ENCODE assay signal across 8 cellular contexts in the genomic region with DNA sequence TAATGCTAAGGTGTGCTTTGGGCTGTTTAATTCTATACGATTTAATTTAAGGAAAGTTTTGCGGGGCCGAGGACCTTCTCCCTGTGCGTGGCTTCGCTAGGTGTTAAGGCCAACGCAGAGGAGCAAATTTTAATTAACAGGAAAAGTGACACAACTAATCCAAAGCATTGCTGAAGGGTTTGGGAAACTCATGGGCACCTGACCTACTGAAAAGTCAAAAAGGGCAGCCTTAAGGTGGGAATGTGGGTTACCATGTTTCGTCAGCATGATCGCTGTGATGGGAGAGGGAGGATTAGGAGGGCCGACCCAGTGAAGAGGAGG. TPM values are rescaled to one million over a fixed set of nuclear protein-coding genes. Genes with fewer than 3 reads are reported as not detected.
A peak's percentile ranks its signal among the peaks of the same experiment; 100 is the strongest.
DNase-seq lines count a peak whose midpoint lies in the region; ATAC-seq and TF ChIP-seq lines count a peak whose summit lies in the region.

No MANE protein-coding gene starts in this region.

- intact Hi-C loops in left lung (cut with DNase I) (no loop called here), testis (cut with DNase I; ENCODE audit: low total_unique reads) (no loop called here)

- WGBS in testis, 2 donors: 40% methylated on average over 9 of the region's 9 CpGs

- H3K4me3 Mint-ChIP-seq in activated naive CD8-positive, alpha-beta T cell treated with anti-CD3 and anti-CD28 coated beads, Interleukin-2, amount 50 U/mL, for 24 hours: peak overlapping the region; percentile 94

- H3K4me3 ChIP-seq in left lung (peak overlapping the region; percentile 48 to 72), testis (peak overlapping the region; percentile 63 to 82)

- peaks cover 50% of the 10 kb centered on the region for H3K4me1 Mint-ChIP-seq in activated naive CD8-positive, alpha-beta T cell treated with anti-CD3 and anti-CD28 coated beads, Interleukin-2, amount 50 U/mL, for 24 hours

- peak; percentile 65 for DNase-seq in activated CD8-positive, alpha-beta memory T cell treated with anti-CD3 and anti-CD28 coated beads for 24 hours
- no peak for DNase-seq in activated CD8-positive, alpha-beta memory T cell treated with anti-CD3 and anti-CD28 coated beads, Interleukin-2, amount 50 U/mL, for 48 hours
- DNase-seq in activated naive CD8-positive, alpha-beta T cell treated with anti-CD3 and anti-CD28 coated beads, Interleukin-2, amount 50 U/mL, for 24 hours: no peak
- no peak for DNase-seq in left lung
- no peak for DNase-seq in testis
- DNase-seq in HPDE6-E6E7 (ENCODE audit: extremely low spot score): no peak
- no peak for DNase-seq in NCI-H2196 treated with DMSO at 0.1 percent for 48 hours (lab: John Stamatoyannopoulos, UW; ENCODE audit: unreplicated experiment)

- H3K36me3 ChIP-seq in left lung (peaks cover 0 to 61% of the 10 kb centered on the region in 2 donors), testis (ENCODE audit: low read depth, missing control alignments) (no peaks in the 10 kb centered on the region)

- H3K4me1 ChIP-seq in left lung (peaks cover 10 to 29% of the 10 kb centered on the region in 2 donors), testis (peaks cover 10% of the 10 kb centered on the region)

- H3K9me3 ChIP-seq in left lung: no peaks in the 10 kb centered on the region
- H3K9me3 ChIP-seq in testis: no peaks in the 10 kb centered on the region

- TF ChIP-seq POLR2A in testis (IDR thresholded peaks at IDR 0.05): no peak

- H3K27me3 ChIP-seq in left lung (no peaks in the 10 kb centered on the region), testis (no peaks in the 10 kb centered on the region)

- H3K27ac ChIP-seq in left lung (peak overlapping the region; percentile 65 to 73), testis (peak overlapping the region in 1 of 2 donors; percentile 76)

- H3K27me3 Mint-ChIP-seq in activated naive CD8-positive, alpha-beta T cell treated with anti-CD3 and anti-CD28 coated beads, Interleukin-2, amount 50 U/mL, for 24 hours: no peaks in the 10 kb centered on the region

- H3K9me3 Mint-ChIP-seq in activated naive CD8-positive, alpha-beta T cell treated with anti-CD3 and anti-CD28 coated beads, Interleukin-2, amount 50 U/mL, for 24 hours: no peaks in the 10 kb centered on the region

- H3K36me3 Mint-ChIP-seq in activated naive CD8-positive, alpha-beta T cell treated with anti-CD3 and anti-CD28 coated beads, Interleukin-2, amount 50 U/mL, for 24 hours (ENCODE audit: low read depth): peaks cover 25% of the 10 kb centered on the region

- peak overlapping the region; percentile 86 for H3K27ac Mint-ChIP-seq in activated naive CD8-positive, alpha-beta T cell treated with anti-CD3 and anti-CD28 coated beads, Interleukin-2, amount 50 U/mL, for 24 hours

- ATAC-seq in activated naive CD8-positive, alpha-beta T cell treated with anti-CD3 and anti-CD28 coated beads, Interleukin-2, amount 50 U/mL, for 24 hours: no peak
- ATAC-seq in left lung: no peak
- no peak for ATAC-seq in HG02623 (IDR thresholded peaks at IDR 0.05; ENCODE audit: unreplicated experiment)

- TF ChIP-seq CTCF in left lung (IDR thresholded peaks at IDR 0.05): no peak
- TF ChIP-seq CTCF in testis (IDR thresholded peaks at IDR 0.05): no peak

RNA-seq across cellular contexts. Expression of a gene that starts 0.4 kb away (rescaled TPM):
- total RNA-seq in left lung (10 to 100 TPM; 36.1 to 37.3 TPM), testis (100 to 1,000 TPM in 1 of 2 donors, 10 to 100 TPM in 1; 90.6 to 110 TPM)
- 101 TPM for polyA plus RNA-seq in testis (ENCODE audit: insufficient read depth, low read depth, low replicate concordance)

RNA-seq across cellular contexts. Expression of a gene that starts 10.5 kb away (rescaled TPM):
- total RNA-seq in left lung (10 to 100 TPM; 31.8 to 36.3 TPM), testis (10 to 100 TPM; 36.5 to 39.2 TPM)
- polyA plus RNA-seq in testis (ENCODE audit: insufficient read depth, low read depth, low replicate concordance): 28.4 TPM

RNA-seq across cellular contexts. Expression of a gene that starts 47.7 kb away (rescaled TPM):
- total RNA-seq in left lung (10 to 100 TPM; 47.3 to 49.6 TPM), testis (10 to 100 TPM; 21.8 TPM)
- polyA plus RNA-seq in testis (ENCODE audit: insufficient read depth, low read depth, low replicate concordance): 19.3 TPM
